29 cellular contexts compared by ENCODE assay signal in genomic region chr17:27065588-27065987, GRCh38.
"Had no signal": no experiment of that assay in that cellular context is flagged by ENCODE, and none has a peak within 500 bp of the region (broad histone marks: within the 10 kb centered on the region; RNA-seq: fewer than 3 reads in every experiment).

No MANE protein-coding gene starts in this region.

- H3K9me3 ChIP-seq: colonic mucosa, esophagus muscularis mucosa, esophagus squamous epithelium, gastrocnemius medialis, gastroesophageal sphincter had no signal

- FAIRE-seq: colon, endometrium, endothelial cell of umbilical vein, frontal cortex had no signal

- H3K36me3 ChIP-seq: colonic mucosa, esophagus muscularis mucosa, esophagus squamous epithelium, gastrocnemius medialis, gastroesophageal sphincter, heart left ventricle, heart right ventricle had no signal

- H3K4me1 ChIP-seq: colonic mucosa, esophagus muscularis mucosa, esophagus squamous epithelium, foreskin keratinocyte, gastrocnemius medialis, gastroesophageal sphincter, heart left ventricle, heart right ventricle had no signal

- H3K4me1 Mint-ChIP-seq: endodermal cell had no signal

- H3K27ac Mint-ChIP-seq: dendritic cell treated with granulocyte-macrophage colony-stimulating factor and Interleukin-4, amounts not matched to agents 40 ng/mL and 50 ng/mL, for 4 days; effector memory CD8-positive, alpha-beta T cell; endodermal cell had no signal

- H3K27me3 ChIP-seq: colonic mucosa, foreskin keratinocyte, gastrocnemius medialis had no signal

- ATAC-seq: effector memory CD8-positive, alpha-beta T cell; esophagus mucosa; foreskin keratinocyte; gastrocnemius medialis; gastroesophageal sphincter; heart left ventricle; heart right ventricle had no signal

- H3K4me3 ChIP-seq: colonic mucosa, coronary artery, dorsolateral prefrontal cortex, esophagus muscularis mucosa, esophagus squamous epithelium, gastrocnemius medialis, gastroesophageal sphincter, heart left ventricle, heart right ventricle had no signal

- H3K4me3 Mint-ChIP-seq: dendritic cell treated with granulocyte-macrophage colony-stimulating factor and Interleukin-4, amounts not matched to agents 40 ng/mL and 50 ng/mL, for 4 days; effector memory CD8-positive, alpha-beta T cell; endodermal cell had no signal

- H3K27ac ChIP-seq: colonic mucosa, coronary artery, dorsolateral prefrontal cortex, epithelial cell of prostate, esophagus muscularis mucosa, esophagus squamous epithelium, foreskin keratinocyte, gastrocnemius medialis, gastroesophageal sphincter, heart left ventricle, heart right ventricle had no signal

- DNase-seq: colonic mucosa; cortex of kidney; dermis blood vessel endothelial cell; dorsolateral prefrontal cortex; effector CD4-positive, alpha-beta T cell; effector CD8-positive, alpha-beta T cell; effector memory CD4-positive, alpha-beta T cell; effector memory CD8-positive, alpha-beta T cell; endodermal cell; erythroblast; esophagus squamous epithelium; foreskin fibroblast; foreskin keratinocyte; foreskin melanocyte; gastrocnemius medialis; glutamatergic neuron; head of caudate nucleus; heart left ventricle; heart right ventricle had no signal
